In the genomic region with DNA sequence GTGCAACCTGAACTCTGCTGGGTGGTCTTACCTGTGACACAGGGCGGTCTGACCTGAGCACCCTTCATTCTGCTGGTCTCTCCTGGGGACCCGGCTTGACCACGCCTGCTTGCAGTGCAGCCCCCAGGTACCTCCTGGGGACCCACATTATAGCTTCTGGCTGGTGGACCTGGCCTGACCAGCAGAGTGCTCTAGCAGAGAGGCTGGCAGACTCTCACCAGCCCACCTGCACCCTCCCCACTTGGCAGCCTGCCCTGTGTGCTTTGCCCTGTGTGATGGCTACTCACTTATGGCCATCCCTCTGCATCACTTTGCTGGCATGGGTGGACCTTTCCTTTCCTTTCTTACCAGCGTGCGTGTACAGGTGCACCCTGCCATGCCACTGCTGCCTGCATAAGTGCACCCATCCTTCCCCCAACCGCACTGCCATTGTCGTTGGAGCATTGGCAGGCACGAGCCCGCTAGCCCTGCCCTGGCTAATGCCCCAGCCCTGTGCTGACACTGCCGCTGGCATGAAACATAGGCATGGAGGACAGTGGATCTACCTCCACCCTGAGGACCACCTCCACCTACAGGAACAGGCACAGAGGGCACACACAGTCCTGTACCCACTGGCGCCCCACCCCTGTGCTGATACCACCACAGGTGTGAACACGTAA, we compare ENCODE assay signal across 21 cellular contexts. TPM values are rescaled to one million over a fixed set of nuclear protein-coding genes. Genes with fewer than 3 reads are reported as not detected.
DNase-seq lines count a peak whose midpoint lies in the region; ATAC-seq and TF ChIP-seq lines count a peak whose summit lies in the region.
"Had no signal": no experiment of that assay in that cellular context is flagged by ENCODE, and none has a peak within 500 bp of the region (broad histone marks: within the 10 kb centered on the region; RNA-seq: fewer than 3 reads in every experiment).

No MANE protein-coding gene starts in this region.

- H3K9me1 ChIP-seq in IMR-90 (ENCODE audit: insufficient read depth, low read length), result peaks cover 4% of the 10 kb centered on the region; the same call in 1 of the 2 replicates

- H3K27ac ChIP-seq in IMR-90 (ENCODE audit: insufficient read depth, low read length) (no peak overlapping the region), mesenchymal stem cell (ENCODE audit: low read length, poor library complexity, severe bottlenecking) (no peak overlapping the region), upper lobe of right lung (no peak overlapping the region)
- H3K27ac ChIP-seq: A549; BLaER1 treated with 17β-estradiol and CSF1 and Interleukin-3, amounts not matched to agents 10 nM and 100 nM had no signal

- H3K18ac ChIP-seq in IMR-90 (ENCODE audit: low read depth, low read length) (no peak overlapping the region), mesenchymal stem cell (ENCODE audit: low read depth in 1 of 2, low read length in 2 of 2) (no peak overlapping the region)

- H3K27me3 ChIP-seq in IMR-90 (ENCODE audit: control insufficient read depth, insufficient read depth, low read length) (no peaks in the 10 kb centered on the region), mesenchymal stem cell (ENCODE audit: control insufficient read depth in 1 of 2, insufficient read depth in 1 of 2, low read length in 2 of 2) (no peaks in the 10 kb centered on the region), upper lobe of right lung (no peaks in the 10 kb centered on the region)
- H3K27me3 ChIP-seq: BE2C; BLaER1 treated with 17β-estradiol and CSF1 and Interleukin-3, amounts not matched to agents 10 nM and 100 nM had no signal

- no peak overlapping the region for H3K4me3 Mint-ChIP-seq in osteocyte (ENCODE audit: unreplicated experiment)
- H3K4me3 Mint-ChIP-seq in effector memory CD8-positive, alpha-beta T cell, result no peak overlapping the region
- H3K4me3 Mint-ChIP-seq: CD14-positive monocyte; CD4-positive, alpha-beta T cell; CD8-positive, alpha-beta memory T cell; H9 had no signal

- H3K14ac ChIP-seq in IMR-90 (replicated peaks; ENCODE audit: low read depth, low read length) (no peak overlapping the region), mesenchymal stem cell (ENCODE audit: low read length in 2 of 2) (no peak overlapping the region)

- no peaks in the 10 kb centered on the region for H3K36me3 Mint-ChIP-seq in osteocyte (ENCODE audit: unreplicated experiment)
- H3K36me3 Mint-ChIP-seq in effector memory CD8-positive, alpha-beta T cell (ENCODE audit: insufficient read depth), result no peaks in the 10 kb centered on the region
- H3K36me3 Mint-ChIP-seq: CD14-positive monocyte had no signal

- BruUV-seq in IMR-90 (replicated peaks; lab: Mats Ljungman, UMichigan), result no TSS peak

- H4K5ac ChIP-seq in IMR-90 (ENCODE audit: low read depth, low read length), result no peak overlapping the region

- H3K4me1 ChIP-seq in IMR-90 (ENCODE audit: control insufficient read depth, insufficient read depth, low read length) (peaks cover 7% of the 10 kb centered on the region), mesenchymal stem cell (ENCODE audit: control insufficient read depth, insufficient read depth, low read depth, low read length) (no peaks in the 10 kb centered on the region), upper lobe of right lung (no peaks in the 10 kb centered on the region)
- H3K4me1 ChIP-seq: A549; BE2C; BLaER1 treated with 17β-estradiol and CSF1 and Interleukin-3, amounts not matched to agents 10 nM and 100 nM had no signal

- TF ChIP-seq CTCF in IMR-90 (conservative IDR thresholded peaks at IDR 0.05; ENCODE audit: low read depth, low read length) (no peak), upper lobe of right lung (IDR thresholded peaks at IDR 0.05) (no peak), osteocyte (IDR thresholded peaks at IDR 0.05) (no peak)

- no peak overlapping the region for H4K91ac ChIP-seq in IMR-90 (ENCODE audit: insufficient read depth, low read depth, low read length)
- H4K91ac ChIP-seq in mesenchymal stem cell (ENCODE audit: low read length), result peak overlapping the region; percentile 58

- H2BK5ac ChIP-seq in IMR-90 (ENCODE audit: low read depth, low read length, poor library complexity, severe bottlenecking) (no peak overlapping the region), mesenchymal stem cell (ENCODE audit: low read depth, low read length, poor library complexity, severe bottlenecking) (no peak overlapping the region)

- H2AFZ ChIP-seq in IMR-90 (replicated peaks; ENCODE audit: low read length, poor library complexity) (no peak overlapping the region), mesenchymal stem cell (ENCODE audit: low read depth, low read length) (no peak overlapping the region)

- peaks cover 27% of the 10 kb centered on the region for H3K9me3 Mint-ChIP-seq in osteocyte (ENCODE audit: unreplicated experiment)
- no peaks in the 10 kb centered on the region for H3K9me3 Mint-ChIP-seq in effector memory CD8-positive, alpha-beta T cell
- H3K9me3 Mint-ChIP-seq: H9 had no signal

- CTCF ChIA-PET in IMR-90 (lab: Yijun Ruan, JAX), result no interaction called here

- H2BK15ac ChIP-seq in IMR-90 (ENCODE audit: low read depth, low read length) (no peak overlapping the region), mesenchymal stem cell (ENCODE audit: low read depth, poor library complexity, severe bottlenecking) (no peak overlapping the region)

- no peak for TF ChIP-seq POLR2A in IMR-90 (IDR thresholded peaks at IDR 0.05; ENCODE audit: low read depth, low read length)

- no peak overlapping the region for H4K8ac ChIP-seq in IMR-90 (ENCODE audit: low read depth in 2 of 2, low read length in 2 of 2)
- H4K8ac ChIP-seq in mesenchymal stem cell (ENCODE audit: low read length), result no peak overlapping the region

- dilution Hi-C loops in IMR-90 (cut with HindIII; ENCODE audit: low sequenced_read_pairs, unreplicated experiment), result no loop called here

- H2BK120ac ChIP-seq in IMR-90 (ENCODE audit: low read depth, low read length) (no peak overlapping the region), mesenchymal stem cell (ENCODE audit: low read depth, low read length) (no peak overlapping the region)

- H2BK12ac ChIP-seq in mesenchymal stem cell (ENCODE audit: low read length in 2 of 2), result no peak overlapping the region

- POLR2A ChIA-PET in IMR-90 (lab: Charles Lee; ENCODE audit: unreplicated experiment), result no interaction called here

- H3K56ac ChIP-seq in IMR-90 (ENCODE audit: extremely low read depth, insufficient read depth, low read length), result no peak overlapping the region

- H3K4me2 ChIP-seq in IMR-90 (ENCODE audit: low read depth, low read length) (no peak overlapping the region), mesenchymal stem cell (ENCODE audit: low read length, poor library complexity, severe bottlenecking) (no peak overlapping the region)
- H3K4me2 ChIP-seq: A549; BLaER1 treated with 17β-estradiol and CSF1 and Interleukin-3, amounts not matched to agents 10 nM and 100 nM had no signal

- H2BK20ac ChIP-seq in IMR-90 (ENCODE audit: low read depth, low read length), result no peak overlapping the region; the same call in 1 of the 2 replicates

- no peak for TF ChIP-seq RAD21 in IMR-90 (IDR thresholded peaks at IDR 0.05; ENCODE audit: low read length)

- no peaks in the 10 kb centered on the region for H3K36me3 ChIP-seq in IMR-90 (ENCODE audit: control insufficient read depth, insufficient read depth, low read length)
- H3K36me3 ChIP-seq in mesenchymal stem cell (ENCODE audit: control insufficient read depth in 1 of 2, insufficient read depth in 2 of 2, low read depth in 1 of 2, low read length in 2 of 2), result peaks cover 0 to 6% of the 10 kb centered on the region in 2 experiments
- no peaks in the 10 kb centered on the region for H3K36me3 ChIP-seq in upper lobe of right lung
- H3K36me3 ChIP-seq: BE2C; BLaER1 treated with 17β-estradiol and CSF1 and Interleukin-3, amounts not matched to agents 10 nM and 100 nM had no signal

- H3K9ac ChIP-seq in IMR-90 (ENCODE audit: low read depth, low read length) (no peak overlapping the region), mesenchymal stem cell (ENCODE audit: low read length) (no peak overlapping the region)
- H3K9ac ChIP-seq: BLaER1 treated with 17β-estradiol and CSF1 and Interleukin-3, amounts not matched to agents 10 nM and 100 nM had no signal

- H3K4me3 ChIP-seq in IMR-90 (ENCODE audit: insufficient read depth, low read depth, low read length) (no peak overlapping the region), mesenchymal stem cell (ENCODE audit: insufficient read depth in 1 of 2, low read depth in 1 of 2, low read length in 2 of 2) (no peak overlapping the region), upper lobe of right lung (no peak overlapping the region)
- H3K4me3 ChIP-seq: A549; BLaER1 treated with 17β-estradiol and CSF1 and Interleukin-3, amounts not matched to agents 10 nM and 100 nM had no signal

- no peak overlapping the region for H3K27ac Mint-ChIP-seq in osteocyte (ENCODE audit: unreplicated experiment)
- no peak overlapping the region for H3K27ac Mint-ChIP-seq in effector memory CD8-positive, alpha-beta T cell
- H3K27ac Mint-ChIP-seq: CD14-positive monocyte; CD4-positive, alpha-beta T cell; CD8-positive, alpha-beta memory T cell; H9 had no signal

- H3K79me1 ChIP-seq in IMR-90 (ENCODE audit: low read depth in 1 of 2, low read length in 2 of 2), result 0 out of 4 replicates have a peak, but pooled peaks cover 0 to 4% of the 10 kb centered on the region in 2 experiments
- no peaks in the 10 kb centered on the region for H3K79me1 ChIP-seq in mesenchymal stem cell (replicated peaks; ENCODE audit: low read length, poor library complexity, severe bottlenecking)

- H2AK5ac ChIP-seq in IMR-90 (ENCODE audit: low read depth, low read length), result no peak overlapping the region; the same call in 1 of the 2 replicates
- H2AK5ac ChIP-seq in mesenchymal stem cell (ENCODE audit: low read length, severe bottlenecking), result no peak overlapping the region

- no peak overlapping the region for H3K23ac ChIP-seq in IMR-90 (ENCODE audit: low read depth, low read length)
- H3K23ac ChIP-seq in mesenchymal stem cell (ENCODE audit: low read length in 2 of 2), result no peak overlapping the region

- H2AK9ac ChIP-seq in IMR-90 (replicated peaks; ENCODE audit: low read depth, low read length, poor library complexity), result no peak overlapping the region

- no peak for DNase-seq in IMR-90
- no peak for DNase-seq in mesenchymal stem cell
- no peak for DNase-seq in upper lobe of right lung
- DNase-seq in osteocyte (ENCODE audit: extremely low spot score, unreplicated experiment), result no peak
- no peak for DNase-seq in effector memory CD8-positive, alpha-beta T cell
- DNase-seq in stimulated activated naive CD4-positive, alpha-beta T cell (lab: John Stamatoyannopoulos, UW), result no peak
- DNase-seq: 8988T; ACHN; AML-193; BE2C; CD4-positive, alpha-beta T cell; CD8-positive, alpha-beta memory T cell; DMS 273 treated with DMSO at 0.1 percent for 48 hours; DMS79; GF-D8; GOT3; H9 had no signal

- peaks cover 10% of the 10 kb centered on the region for H3K4me1 Mint-ChIP-seq in osteocyte (ENCODE audit: unreplicated experiment)
- H3K4me1 Mint-ChIP-seq in effector memory CD8-positive, alpha-beta T cell (ENCODE audit: low read depth in 2 of 2), result no peaks in the 10 kb centered on the region
- H3K4me1 Mint-ChIP-seq: CD14-positive monocyte had no signal

- intact Hi-C loops in IMR-90 (cut with micrococcal nuclease) (no loop called here), upper lobe of right lung (cut with DNase I) (no loop called here)

- 0 out of 2 replicates have a peak overlapping the region, but pooled peaks have one; percentile 12 for H3K4ac ChIP-seq in IMR-90 (ENCODE audit: low read depth, low read length)
- H3K4ac ChIP-seq in mesenchymal stem cell (ENCODE audit: low read depth in 1 of 2, low read length in 2 of 2), result no peak overlapping the region

- ATAC-seq in IMR-90 (ENCODE audit: low read depth) (no peak), upper lobe of right lung (peak; percentile 21)
- ATAC-seq in effector memory CD8-positive, alpha-beta T cell (replicated peaks), result no peak
- ATAC-seq: A549, HCT116 had no signal

- 95% methylated on average over 6 of the region's 12 CpGs; no CpG with 5 or more reads in 1 of the 2 experiments for WGBS in IMR-90 (ENCODE audit: extremely low coverage in 2 of 2, insufficient read length in 1 of 2), 2 experiments
- 97% methylated on average over 12 of the region's 12 CpGs for WGBS in mesenchymal stem cell

- in situ Hi-C loops in IMR-90 (cut with MboI; ENCODE audit: low sequenced_read_pairs), result no loop called here

- H3K9me3 ChIP-seq in IMR-90 (ENCODE audit: control insufficient read depth, insufficient read depth, low read length), result no peaks in the 10 kb centered on the region
- peaks cover 4% of the 10 kb centered on the region for H3K9me3 ChIP-seq in mesenchymal stem cell (ENCODE audit: control insufficient read depth, low read length)
- no peaks in the 10 kb centered on the region for H3K9me3 ChIP-seq in upper lobe of right lung
- H3K9me3 ChIP-seq: A549, BE2C had no signal

- no peaks in the 10 kb centered on the region for H4K20me1 ChIP-seq in IMR-90 (ENCODE audit: insufficient read depth, low read length)
- H4K20me1 ChIP-seq: BLaER1 treated with 17β-estradiol and CSF1 and Interleukin-3, amounts not matched to agents 10 nM and 100 nM had no signal

- H3K27me3 Mint-ChIP-seq in osteocyte (ENCODE audit: unreplicated experiment), result no peaks in the 10 kb centered on the region
- peaks cover 0 to 37% of the 10 kb centered on the region in 2 donors for H3K27me3 Mint-ChIP-seq in effector memory CD8-positive, alpha-beta T cell

RNA-seq across cellular contexts. Expression of a gene that starts 21.5 kb away (rescaled TPM):
- total RNA-seq in IMR-90 (2012; rRNA removed) (938 and 1,129 TPM in 2 replicates), upper lobe of right lung (132 TPM), osteocyte (192 and 198 TPM in 2 replicates)
- polyA plus RNA-seq in IMR-90 (2012; rRNA removed), result 419 and 456 TPM in 2 replicates
- 543 and 858 TPM in 2 replicates for polyA plus RNA-seq in IMR-90 (2012; cell fraction: cytosol; rRNA removed)
- polyA plus RNA-seq in IMR-90 (2012; cell fraction: nucleus; rRNA removed; ENCODE audit: low replicate concordance), result 162 and 261 TPM in 2 replicates
- polyA plus RNA-seq in mesenchymal stem cell (2013, experiment 1 of 2), result 266 TPM
- 271 TPM for polyA plus RNA-seq in mesenchymal stem cell (2013, experiment 2 of 2)

RNA-seq across cellular contexts. Expression of a gene that starts 25.2 kb away (rescaled TPM):
- total RNA-seq in IMR-90 (2012; rRNA removed) (15.6 and 40.3 TPM in 2 replicates), upper lobe of right lung (61.7 TPM), osteocyte (49.2 and 56.5 TPM in 2 replicates)
- polyA plus RNA-seq in IMR-90 (2012; rRNA removed), result 12.9 and 14.8 TPM in 2 replicates
- 0.61 and 0.92 TPM in 2 replicates for polyA plus RNA-seq in IMR-90 (2012; cell fraction: cytosol; rRNA removed)
- polyA plus RNA-seq in IMR-90 (2012; cell fraction: nucleus; rRNA removed; ENCODE audit: low replicate concordance), result 12.4 and 19.6 TPM in 2 replicates
- 31.4 TPM for polyA plus RNA-seq in mesenchymal stem cell (2013, experiment 1 of 2)
- 32.4 TPM for polyA plus RNA-seq in mesenchymal stem cell (2013, experiment 2 of 2)
